ENCODE assay signal across 1 cellular context in the genomic region with DNA sequence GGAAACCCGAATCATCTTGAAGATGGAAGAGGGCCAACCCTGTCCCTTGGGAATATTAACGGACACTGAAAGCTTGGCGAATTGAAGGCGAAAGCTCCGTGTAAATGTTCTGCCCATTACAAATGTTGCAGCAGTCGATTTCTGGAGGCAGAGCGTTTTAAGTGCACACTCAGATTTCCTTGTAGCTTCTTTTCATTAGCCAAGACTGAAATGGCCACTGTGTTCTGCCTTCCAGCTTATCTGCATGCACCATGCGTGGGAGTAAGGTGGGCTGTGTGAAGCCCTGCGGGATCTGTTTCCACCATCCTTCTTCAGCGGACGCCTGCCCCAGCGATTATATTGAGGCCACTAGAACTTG.
TF ChIP-seq lines count a peak whose summit lies in the region.

No MANE protein-coding gene starts in this region.

TF ChIP-seq in HCT116, 20 proteins besides CTCF, POLR2A, EP300 and RAD21 (continued from another document):
- TF ChIP-seq, protein P1, sequence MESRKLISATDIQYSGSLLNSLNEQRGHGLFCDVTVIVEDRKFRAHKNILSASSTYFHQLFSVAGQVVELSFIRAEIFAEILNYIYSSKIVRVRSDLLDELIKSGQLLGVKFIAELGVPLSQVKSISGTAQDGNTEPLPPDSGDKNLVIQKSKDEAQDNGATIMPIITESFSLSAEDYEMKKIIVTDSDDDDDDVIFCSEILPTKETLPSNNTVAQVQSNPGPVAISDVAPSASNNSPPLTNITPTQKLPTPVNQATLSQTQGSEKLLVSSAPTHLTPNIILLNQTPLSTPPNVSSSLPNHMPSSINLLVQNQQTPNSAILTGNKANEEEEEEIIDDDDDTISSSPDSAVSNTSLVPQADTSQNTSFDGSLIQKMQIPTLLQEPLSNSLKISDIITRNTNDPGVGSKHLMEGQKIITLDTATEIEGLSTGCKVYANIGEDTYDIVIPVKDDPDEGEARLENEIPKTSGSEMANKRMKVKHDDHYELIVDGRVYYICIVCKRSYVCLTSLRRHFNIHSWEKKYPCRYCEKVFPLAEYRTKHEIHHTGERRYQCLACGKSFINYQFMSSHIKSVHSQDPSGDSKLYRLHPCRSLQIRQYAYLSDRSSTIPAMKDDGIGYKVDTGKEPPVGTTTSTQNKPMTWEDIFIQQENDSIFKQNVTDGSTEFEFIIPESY (IDR thresholded peaks at IDR 0.05; ENCODE audit: extremely low read depth, insufficient replicate concordance, low read length) = no peak
- TF ChIP-seq CEBPB (IDR thresholded peaks at IDR 0.05; ENCODE audit: low read depth) (no peak), TCF7L2 (IDR thresholded peaks at IDR 0.05; ENCODE audit: borderline replicate concordance, extremely low read depth, insufficient read depth, insufficient read length) (no peak)
TF ChIP-seq in HCT116: peak in this region for 0.
